28 cellular contexts compared by ENCODE assay signal in the genomic region with DNA sequence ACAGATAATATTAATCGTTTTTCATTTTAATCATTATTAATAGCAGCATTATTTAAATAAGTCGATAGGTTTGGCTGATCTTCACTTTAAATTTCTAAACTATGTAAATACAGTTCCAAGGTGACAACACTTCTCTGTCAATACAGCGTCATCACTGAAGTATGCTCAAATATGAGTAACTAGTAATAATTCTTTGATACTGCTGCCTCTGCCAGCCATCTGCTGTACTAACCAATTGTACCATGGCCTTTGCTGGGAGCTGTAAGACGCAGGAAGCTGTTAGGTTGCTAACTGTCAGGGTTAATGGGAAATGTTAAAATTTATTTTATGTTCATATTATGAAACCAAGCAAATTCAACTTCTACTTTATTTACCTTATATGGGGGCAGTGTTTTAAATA.
"Had no signal": no experiment of that assay in that cellular context is flagged by ENCODE, and none has a peak within 500 bp of the region (broad histone marks: within the 10 kb centered on the region; RNA-seq: fewer than 3 reads in every experiment).

No MANE protein-coding gene starts in this region.

- H3K36me3 ChIP-seq: breast epithelium, MG63, Peyer's patch, SJSA1 had no signal

- H3K27ac ChIP-seq: breast epithelium, Peyer's patch, RWPE1, SJSA1 had no signal

- H3K4me1 ChIP-seq: breast epithelium, Peyer's patch, SJSA1 had no signal

- H3K4me1 Mint-ChIP-seq: activated naive CD4-positive, alpha-beta T cell treated with anti-CD3 and anti-CD28 coated beads, Interleukin-2, amount 50 U/mL, for 24 hours had no signal

- H3K4me3 ChIP-seq: breast epithelium, MG63, Peyer's patch, SJSA1 had no signal

- H3K27ac Mint-ChIP-seq: activated CD8-positive, alpha-beta T cell treated with anti-CD3 and anti-CD28 coated beads, Interleukin-2, amount 10 ng/mL, durations not matched to agents 7 days and 5 days; activated naive CD4-positive, alpha-beta T cell treated with anti-CD3 and anti-CD28 coated beads, Interleukin-2, amount 50 U/mL, for 24 hours; T-helper 1 cell treated with Interleukin-12 subunit alpha and Interleukin-12 subunit beta and Interleukin-4 antibody, amounts not matched to agents 30 μg/mL and 1 μg/mL, for 36 hours; WTC11 had no signal

- H3K36me3 Mint-ChIP-seq: activated naive CD4-positive, alpha-beta T cell treated with anti-CD3 and anti-CD28 coated beads, Interleukin-2, amount 50 U/mL, for 24 hours had no signal

- H3K4me3 Mint-ChIP-seq: activated CD8-positive, alpha-beta T cell treated with anti-CD3 and anti-CD28 coated beads, Interleukin-2, amount 10 ng/mL, durations not matched to agents 7 days and 5 days; activated naive CD4-positive, alpha-beta T cell treated with anti-CD3 and anti-CD28 coated beads, Interleukin-2, amount 50 U/mL, for 24 hours; T-helper 1 cell treated with Interleukin-12 subunit alpha and Interleukin-12 subunit beta and Interleukin-4 antibody, amounts not matched to agents 30 μg/mL and 1 μg/mL, for 36 hours; WTC11 had no signal

- ATAC-seq: activated CD8-positive, alpha-beta T cell treated with anti-CD3 and anti-CD28 coated beads, Interleukin-2, amount 10 ng/mL, durations not matched to agents 7 days and 5 days; SK-N-SH treated with all-trans-retinoic acid at 6 μM for 48 hours; WTC11 had no signal

- H3K27me3 Mint-ChIP-seq: activated naive CD4-positive, alpha-beta T cell treated with anti-CD3 and anti-CD28 coated beads, Interleukin-2, amount 50 U/mL, for 24 hours had no signal

- DNase-seq: activated CD4-positive, alpha-beta T cell treated with anti-CD3 and anti-CD28 coated beads for 48 hours; activated CD4-positive, alpha-beta T cell treated with anti-CD3 and anti-CD28 coated beads, Interleukin-2, amount 50 U/mL, for 4 hours; activated CD4-positive, CD25-positive, alpha-beta regulatory T cell treated with anti-CD3 and anti-CD28 coated beads, Interleukin-2, amount 50 U/mL, for 72 hours; activated CD8-positive, alpha-beta memory T cell treated with anti-CD3 and anti-CD28 coated beads, Interleukin-2, amount 50 U/mL, for 48 hours; activated CD8-positive, alpha-beta T cell treated with anti-CD3 and anti-CD28 coated beads, Interleukin-2, amount 10 ng/mL, durations not matched to agents 7 days and 5 days; activated naive CD4-positive, alpha-beta T cell; activated T-cell treated with anti-CD3 and anti-CD28 coated beads, Interleukin-2, amount 50 U/mL, for 1 hour; aorta; central memory CD4-positive, alpha-beta T cell; MG63; MV-4-11; NCI-H1092 treated with DMSO at 0.1 percent for 48 hours; NCI-H1417 treated with DMSO at 0.1 percent for 48 hours; NCI-H1694 treated with DMSO at 0.1 percent for 48 hours; NCI-H2029 treated with DMSO at 0.1 percent for 48 hours; NCI-H345; NCI-H510A; NCI-H526 treated with DMSO at 0.1 percent for 48 hours; NCI-H82; Peyer's patch; SHP77 had no signal

- H3K27me3 ChIP-seq: breast epithelium, MG63, Peyer's patch, SJSA1 had no signal

- H3K9me3 ChIP-seq: MG63, Peyer's patch had no signal
